In genomic region chr7:46680147-46680546, GRCh38 we compare ENCODE assay signal across 11 cellular contexts.
A peak's percentile ranks its signal among the peaks of the same experiment; 100 is the strongest.
DNase-seq lines count a peak whose midpoint lies in the region; ATAC-seq and TF ChIP-seq lines count a peak whose summit lies in the region.
"Had no signal": no experiment of that assay in that cellular context is flagged by ENCODE, and none has a peak within 500 bp of the region (broad histone marks: within the 10 kb centered on the region; RNA-seq: fewer than 3 reads in every experiment).

No MANE protein-coding gene starts in this region.

- H3K9me3 ChIP-seq in endocrine pancreas (ENCODE audit: control insufficient read depth, low read length) (no peaks in the 10 kb centered on the region), stomach (no peaks in the 10 kb centered on the region)
- H3K9me3 ChIP-seq: heart right ventricle had no signal

- no peak overlapping the region for H3K9ac ChIP-seq in endocrine pancreas (ENCODE audit: control insufficient read depth, insufficient read depth, low read length)

- H3K4me3 ChIP-seq in endocrine pancreas (ENCODE audit: control insufficient read depth, insufficient read depth, low read length) = peak overlapping the region; percentile 43
- H3K4me3 ChIP-seq in stomach = no peak overlapping the region
- H3K4me3 ChIP-seq: heart right ventricle had no signal

- H3K4me1 ChIP-seq in endocrine pancreas (ENCODE audit: control insufficient read depth, insufficient read depth, low read length) = peaks cover 7% of the 10 kb centered on the region
- H3K4me1 ChIP-seq in stomach = peaks cover 0 to 6% (median 0%) of the 10 kb centered on the region in 4 donors

- TF ChIP-seq POLR2A in stomach (IDR thresholded peaks at IDR 0.05) = no peak

- H3K27me3 ChIP-seq in endocrine pancreas (ENCODE audit: control insufficient read depth, insufficient read depth, low read length) (no peaks in the 10 kb centered on the region), stomach (no peaks in the 10 kb centered on the region)
- H3K27me3 ChIP-seq: heart right ventricle had no signal

- H3K27ac ChIP-seq in stomach = no peak overlapping the region
- H3K27ac ChIP-seq: heart right ventricle had no signal

- DNase-seq in AG20443 (ENCODE audit: low spot score) (peak; percentile 22), NCI-H2107 (lab: John Stamatoyannopoulos, UW) (no peak), A172 (ENCODE audit: low spot score) (no peak), stomach (no peak), NCI-H510A (lab: John Stamatoyannopoulos, UW) (no peak)
- DNase-seq: activated CD4-positive, alpha-beta T cell treated with anti-CD3 and anti-CD28 coated beads for 1 hour; heart right ventricle; NCI-H226 had no signal

- 77 to 87% (median 85%) methylated on average over 7 of the region's 7 CpGs for WGBS in stomach, 5 donors

- H3K36me3 ChIP-seq in endocrine pancreas (ENCODE audit: control insufficient read depth, insufficient read depth, low read length) (no peaks in the 10 kb centered on the region), stomach (no peaks in the 10 kb centered on the region)
- H3K36me3 ChIP-seq: heart right ventricle had no signal

- intact Hi-C loops in stomach (cut with DNase I; ENCODE audit: low total_unique reads) = no loop called here

- no peak for TF ChIP-seq CTCF in stomach (IDR thresholded peaks at IDR 0.05)

- no peak for TF ChIP-seq EP300 in stomach (IDR thresholded peaks at IDR 0.05)

- ATAC-seq in GM18867 (IDR thresholded peaks at IDR 0.05; ENCODE audit: unreplicated experiment) (peak; percentile 96), HG03521 (IDR thresholded peaks at IDR 0.05; ENCODE audit: unreplicated experiment) (peak; percentile 49)
- ATAC-seq: heart right ventricle had no signal
